Comparison of ENCODE assay signal across 14 cellular contexts in the genomic region with DNA sequence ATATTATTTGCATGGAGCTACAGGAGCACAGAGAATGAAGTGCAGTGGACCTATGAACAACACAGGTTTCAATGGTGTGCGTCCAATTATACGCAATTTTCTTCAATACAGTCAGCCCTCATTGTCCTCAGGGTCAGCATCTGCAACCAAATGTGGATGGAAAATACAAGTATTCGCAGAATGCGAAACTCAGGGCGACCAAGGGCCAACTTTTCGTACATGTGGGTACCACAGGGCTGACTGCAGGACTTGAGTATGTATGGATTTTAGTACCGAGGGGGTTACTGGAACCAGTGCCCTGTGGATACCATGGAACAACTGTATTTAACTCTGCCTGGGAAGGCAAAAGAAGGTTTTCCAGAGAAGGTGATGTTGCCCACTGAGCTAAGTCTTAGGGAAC. TPM values are rescaled to one million over a fixed set of nuclear protein-coding genes. Genes with fewer than 3 reads are reported as not detected.
DNase-seq lines count a peak whose midpoint lies in the region; ATAC-seq and TF ChIP-seq lines count a peak whose summit lies in the region.
"Had no signal": no experiment of that assay in that cellular context is flagged by ENCODE, and none has a peak within 500 bp of the region (broad histone marks: within the 10 kb centered on the region; RNA-seq: fewer than 3 reads in every experiment).

No MANE protein-coding gene starts in this region.

- H3K9me3 ChIP-seq in left ventricle myocardium inferior (replicated peaks) (no peaks in the 10 kb centered on the region), right cardiac atrium (ENCODE audit: control insufficient read depth, low read length) (no peaks in the 10 kb centered on the region), OCI-LY3 (ENCODE audit: insufficient read depth, low read length) (no peaks in the 10 kb centered on the region), thymus (ENCODE audit: control insufficient read depth) (no peaks in the 10 kb centered on the region)
- no peaks in the 10 kb centered on the region for H3K9me3 ChIP-seq in effector memory CD4-positive, alpha-beta T cell (ENCODE audit: control insufficient read depth, low read length)
- H3K9me3 ChIP-seq: pancreas had no signal

- no peak for ATAC-seq in right cardiac atrium
- ATAC-seq in left lobe of liver, result no peak

- H3K4me1 ChIP-seq in left ventricle myocardium inferior, result peaks cover 18% of the 10 kb centered on the region
- H3K4me1 ChIP-seq in right cardiac atrium (ENCODE audit: control insufficient read depth, insufficient read depth, low read length), result peaks cover 4% of the 10 kb centered on the region
- peaks cover 100% of the 10 kb centered on the region for H3K4me1 ChIP-seq in OCI-LY3 (ENCODE audit: low read length)
- peaks cover 85% of the 10 kb centered on the region for H3K4me1 ChIP-seq in effector memory CD4-positive, alpha-beta T cell (ENCODE audit: control insufficient read depth, insufficient read depth, low read length, poor library complexity, severe bottlenecking)
- peaks cover 72% of the 10 kb centered on the region for H3K4me1 ChIP-seq in thymus (ENCODE audit: control insufficient read depth, insufficient read depth, low read length)

- DNase-seq in left ventricle myocardium inferior, result no peak
- no peak for DNase-seq in right cardiac atrium
- no peak for DNase-seq in effector memory CD4-positive, alpha-beta T cell
- DNase-seq in NOMO-1 treated with DMSO at 0.1 percent for 48 hours (lab: John Stamatoyannopoulos, UW; ENCODE audit: unreplicated experiment), result no peak
- DNase-seq in left lobe of liver (ENCODE audit: low spot score), result no peak
- DNase-seq in NCI-H1048 (lab: John Stamatoyannopoulos, UW), result no peak
- DNase-seq: activated CD8-positive, alpha-beta memory T cell treated with anti-CD3 and anti-CD28 coated beads, Interleukin-2, amount 50 U/mL, for 48 hours; NCI-H2029 treated with DMSO at 0.1 percent for 48 hours; NCI-H748 treated with DMSO at 0.1 percent for 48 hours; pancreas had no signal

- 95% methylated on average over 7 of the region's 7 CpGs for WGBS in right cardiac atrium
- WGBS in thymus, result 94% methylated on average over 7 of the region's 7 CpGs

- peaks cover 100% of the 10 kb centered on the region for H3K79me2 ChIP-seq in OCI-LY3 (ENCODE audit: low read length)

- intact Hi-C loops in left ventricle myocardium inferior (cut with micrococcal nuclease) (no loop called here), right cardiac atrium (cut with DNase I) (no loop called here)

- no peak for TF ChIP-seq CTCF in left ventricle myocardium inferior (IDR thresholded peaks at IDR 0.05; ENCODE audit: borderline replicate concordance)
- no peak for TF ChIP-seq CTCF in OCI-LY3 (IDR thresholded peaks at IDR 0.05; ENCODE audit: low read depth, low read length)

- no peaks in the 10 kb centered on the region for H3K36me3 ChIP-seq in left ventricle myocardium inferior
- peaks cover 82% of the 10 kb centered on the region for H3K36me3 ChIP-seq in OCI-LY3 (replicated peaks; ENCODE audit: low read depth, low read length)
- H3K36me3 ChIP-seq in effector memory CD4-positive, alpha-beta T cell (ENCODE audit: control insufficient read depth, insufficient read depth, low read length), result no peaks in the 10 kb centered on the region
- H3K36me3 ChIP-seq in thymus (ENCODE audit: control insufficient read depth, insufficient read depth), result peaks cover 11% of the 10 kb centered on the region
- H3K36me3 ChIP-seq: pancreas had no signal

- H3K27me3 ChIP-seq in left ventricle myocardium inferior (ENCODE audit: low read depth), result peaks cover 18% of the 10 kb centered on the region
- no peaks in the 10 kb centered on the region for H3K27me3 ChIP-seq in right cardiac atrium (ENCODE audit: control insufficient read depth, insufficient read depth)
- H3K27me3 ChIP-seq in OCI-LY3 (ENCODE audit: low read depth, low read length), result no peaks in the 10 kb centered on the region
- H3K27me3 ChIP-seq in effector memory CD4-positive, alpha-beta T cell (replicated peaks; ENCODE audit: control insufficient read depth, insufficient read depth, low read length, poor library complexity, severe bottlenecking), result no peaks in the 10 kb centered on the region
- H3K27me3 ChIP-seq in thymus (ENCODE audit: control insufficient read depth, insufficient read depth), result no peaks in the 10 kb centered on the region
- H3K27me3 ChIP-seq: pancreas had no signal

- H2AFZ ChIP-seq in OCI-LY3 (ENCODE audit: low read depth, low read length), result no peak overlapping the region

- H3K27ac ChIP-seq in left ventricle myocardium inferior (replicated peaks), result peak overlapping the region; percentile 6
- no peak overlapping the region for H3K27ac ChIP-seq in right cardiac atrium (ENCODE audit: low read length)
- H3K27ac ChIP-seq in OCI-LY3 (ENCODE audit: low read length), result peak overlapping the region; percentile 95
- peak overlapping the region; percentile 77 for H3K27ac ChIP-seq in effector memory CD4-positive, alpha-beta T cell (ENCODE audit: insufficient read depth, low read length, poor library complexity, severe bottlenecking)
- peak overlapping the region; percentile 75 for H3K27ac ChIP-seq in thymus (ENCODE audit: low read depth)
- H3K27ac ChIP-seq: pancreas had no signal

- no peak overlapping the region for H3K4me3 ChIP-seq in left ventricle myocardium inferior
- no peak overlapping the region for H3K4me3 ChIP-seq in right cardiac atrium (ENCODE audit: low read length)
- H3K4me3 ChIP-seq in OCI-LY3 (ENCODE audit: low read length), result peak overlapping the region; percentile 91
- H3K4me3 ChIP-seq in effector memory CD4-positive, alpha-beta T cell (ENCODE audit: insufficient read depth, low read depth, low read length, poor library complexity, severe bottlenecking), result peak overlapping the region; percentile 5
- no peak overlapping the region for H3K4me3 ChIP-seq in thymus (ENCODE audit: low read length)
- H3K4me3 ChIP-seq: pancreas had no signal

- peak overlapping the region; percentile 95 for H3K4me2 ChIP-seq in OCI-LY3 (ENCODE audit: low read length)

- H4K20me1 ChIP-seq in OCI-LY3 (ENCODE audit: insufficient read depth, low read length), result peaks cover 100% of the 10 kb centered on the region

- H3K9ac ChIP-seq in OCI-LY3 (ENCODE audit: low read length), result peak overlapping the region; percentile 99

RNA-seq across cellular contexts. Expression of gene LCP1, which starts 10.2 kb away (rescaled TPM):
- 14.1 TPM for total RNA-seq in left ventricle myocardium inferior
- 10 to 100 TPM; 15.9 to 33.0 (median 24.4) TPM for total RNA-seq in right cardiac atrium
- polyA plus RNA-seq in right cardiac atrium, result 3.2 TPM
- 181 TPM for polyA plus RNA-seq in thymus
- total RNA-seq in left lobe of liver, result 20.7 TPM
- total RNA-seq: LHCN-M2 had no signal

RNA-seq across cellular contexts. Expression of gene LRRC63, which starts 40.0 kb away (rescaled TPM):
- total RNA-seq in left ventricle myocardium inferior (not detected), right cardiac atrium (not detected), left lobe of liver (0.20 TPM)
- polyA plus RNA-seq in right cardiac atrium (not detected), thymus (0.46 TPM)
- total RNA-seq: fibroblast of villous mesenchyme, LHCN-M2 had no signal
- polyA plus RNA-seq: pancreas had no signal

Comparison
In these comparisons a context has a peak if more than half of its experiments do, and no peak if none do; other contexts are left out.
1. H3K4me3 ChIP-seq: peak in OCI-LY3 (single experiment) and effector memory CD4-positive, alpha-beta T cell (single experiment); none in left ventricle myocardium inferior (single experiment), right cardiac atrium (single experiment) and thymus (single experiment).